9 cellular contexts compared by ENCODE assay signal in the genomic region with DNA sequence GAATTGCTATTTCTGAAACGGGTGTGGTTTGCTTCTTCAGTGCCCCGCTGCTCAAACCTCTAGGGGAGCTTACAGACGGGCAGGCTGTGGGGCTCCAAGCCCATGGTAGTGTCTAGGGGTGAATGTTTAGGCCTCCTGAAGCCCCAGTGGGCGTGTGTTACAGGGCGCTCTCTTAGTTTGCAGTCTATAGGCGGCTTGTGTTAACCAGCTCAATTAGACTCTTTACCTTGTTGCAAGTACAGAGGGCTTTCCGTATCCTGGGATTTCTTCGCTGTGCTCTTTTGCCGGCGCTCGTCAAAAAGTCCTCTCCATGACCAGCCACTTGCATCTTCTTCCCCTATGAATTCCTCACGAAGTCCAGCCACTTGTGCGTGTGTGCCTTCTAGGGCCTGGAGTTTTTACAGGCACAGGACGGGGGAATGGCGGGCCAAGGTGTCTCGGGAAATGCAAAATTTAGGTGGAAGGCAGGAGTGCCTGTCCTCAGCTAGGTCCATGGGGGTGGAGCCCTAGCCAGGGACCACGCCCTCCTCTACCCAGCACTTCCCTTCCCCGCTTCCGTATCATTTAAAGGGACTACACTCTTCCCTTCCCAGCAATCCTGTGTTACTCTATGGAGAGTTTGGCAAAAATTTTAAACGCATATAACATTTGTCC.
DNase-seq lines count a peak whose midpoint lies in the region; ATAC-seq and TF ChIP-seq lines count a peak whose summit lies in the region.
"Had no signal": no experiment of that assay in that cellular context is flagged by ENCODE, and none has a peak within 500 bp of the region (broad histone marks: within the 10 kb centered on the region; RNA-seq: fewer than 3 reads in every experiment).

No MANE protein-coding gene starts in this region.

- no peak for TF ChIP-seq CTCF in kidney epithelial cell (IDR thresholded peaks at IDR 0.05; ENCODE audit: insufficient read depth, low read length, poor library complexity, severe bottlenecking)
- no peak for TF ChIP-seq CTCF in smooth muscle cell (IDR thresholded peaks at IDR 0.05; ENCODE audit: borderline replicate concordance, insufficient read depth, poor library complexity, severe bottlenecking)

- H3K9ac ChIP-seq in smooth muscle cell (ENCODE audit: low read depth): no peak overlapping the region

- no peaks in the 10 kb centered on the region for H3K36me3 ChIP-seq in kidney epithelial cell (ENCODE audit: control insufficient read depth, insufficient read depth, low read length)
- no peaks in the 10 kb centered on the region for H3K36me3 ChIP-seq in smooth muscle cell (ENCODE audit: low read depth)

- H3K4me2 ChIP-seq in smooth muscle cell: peak overlapping the region; percentile 80

- no peaks in the 10 kb centered on the region for H3F3A ChIP-seq in smooth muscle cell (ENCODE audit: low read depth)

- H3K9me3 ChIP-seq in smooth muscle cell (replicated peaks; ENCODE audit: low read depth): no peaks in the 10 kb centered on the region

- no peaks in the 10 kb centered on the region for H3K4me1 Mint-ChIP-seq in activated naive CD4-positive, alpha-beta T cell treated with anti-CD3 and anti-CD28 coated beads for 36 hours (ENCODE audit: low read depth)

- CTCF ChIA-PET in activated naive CD4-positive, alpha-beta T cell treated with anti-CD3 and anti-CD28 coated beads for 36 hours (lab: Charles Lee): no interaction called here

- H3K27ac ChIP-seq in smooth muscle cell (ENCODE audit: low read depth): no peak overlapping the region

- no peak overlapping the region for H3K27ac Mint-ChIP-seq in activated naive CD4-positive, alpha-beta T cell treated with anti-CD3 and anti-CD28 coated beads for 36 hours
- H3K27ac Mint-ChIP-seq: activated CD8-positive, alpha-beta T cell treated with anti-CD3 and anti-CD28 coated beads, Interleukin-2, amount 10 ng/mL, durations not matched to agents 7 days and 5 days had no signal

- H3K27me3 Mint-ChIP-seq in activated naive CD4-positive, alpha-beta T cell treated with anti-CD3 and anti-CD28 coated beads for 36 hours (ENCODE audit: low read depth): peaks cover 2% of the 10 kb centered on the region

- H3K4me3 Mint-ChIP-seq in activated naive CD4-positive, alpha-beta T cell treated with anti-CD3 and anti-CD28 coated beads for 36 hours: no peak overlapping the region
- H3K4me3 Mint-ChIP-seq: activated CD8-positive, alpha-beta T cell treated with anti-CD3 and anti-CD28 coated beads, Interleukin-2, amount 10 ng/mL, durations not matched to agents 7 days and 5 days had no signal

- H4K20me1 ChIP-seq in smooth muscle cell (ENCODE audit: low read depth): no peaks in the 10 kb centered on the region

- H3K9me3 Mint-ChIP-seq in activated naive CD4-positive, alpha-beta T cell treated with anti-CD3 and anti-CD28 coated beads for 36 hours: no peaks in the 10 kb centered on the region

- H3K4me3 ChIP-seq in kidney epithelial cell (ENCODE audit: low read depth, low read length): peak overlapping the region; percentile 53
- peak overlapping the region; percentile 61 for H3K4me3 ChIP-seq in smooth muscle cell

- H3K4me1 ChIP-seq in smooth muscle cell (ENCODE audit: low read depth): no peaks in the 10 kb centered on the region

- intact Hi-C loops in activated naive CD4-positive, alpha-beta T cell treated with anti-CD3 and anti-CD28 coated beads for 36 hours (cut with micrococcal nuclease): no loop called here

- H2AFZ ChIP-seq in smooth muscle cell (ENCODE audit: low read depth): peak overlapping the region; percentile 78

- H3K27me3 ChIP-seq in kidney epithelial cell (ENCODE audit: control insufficient read depth, insufficient read depth, low read length) (no peaks in the 10 kb centered on the region), smooth muscle cell (ENCODE audit: low read depth) (no peaks in the 10 kb centered on the region)

- WGBS in smooth muscle cell (ENCODE audit: low lambda C conversion rate): 26% methylated on average over 19 of the region's 20 CpGs

- no peaks in the 10 kb centered on the region for H3K79me2 ChIP-seq in smooth muscle cell (ENCODE audit: low read depth)

- no peaks in the 10 kb centered on the region for H3K36me3 Mint-ChIP-seq in activated naive CD4-positive, alpha-beta T cell treated with anti-CD3 and anti-CD28 coated beads for 36 hours (ENCODE audit: low read depth)

- DNase-seq in dermis blood vessel endothelial cell: peak; percentile 4
- DNase-seq in kidney epithelial cell (ENCODE audit: low read depth): no peak
- peak; percentile 9 for DNase-seq in smooth muscle cell (lab: John Stamatoyannopoulos, UW; ENCODE audit: unreplicated experiment)
- DNase-seq in inferior parietal cortex (ENCODE audit: extremely low spot score): no peak
- DNase-seq in activated naive CD4-positive, alpha-beta T cell treated with anti-CD3 and anti-CD28 coated beads for 36 hours: no peak
- DNase-seq: activated CD8-positive, alpha-beta T cell treated with anti-CD3 and anti-CD28 coated beads, Interleukin-2, amount 10 ng/mL, durations not matched to agents 7 days and 5 days had no signal

- ATAC-seq in HG02759 (IDR thresholded peaks at IDR 0.05; ENCODE audit: unreplicated experiment) (peak; percentile 59), HG03159 (IDR thresholded peaks at IDR 0.05; ENCODE audit: unreplicated experiment) (no peak), HG03460 (IDR thresholded peaks at IDR 0.05; ENCODE audit: unreplicated experiment) (no peak)
- ATAC-seq: activated CD8-positive, alpha-beta T cell treated with anti-CD3 and anti-CD28 coated beads, Interleukin-2, amount 10 ng/mL, durations not matched to agents 7 days and 5 days had no signal

Comparison
In these comparisons a context has a peak if more than half of its experiments do, and no peak if none do; other contexts are left out.
1. DNase-seq: peak in dermis blood vessel endothelial cell (single experiment) and smooth muscle cell (single experiment); none in kidney epithelial cell (single experiment), inferior parietal cortex (single experiment) and activated naive CD4-positive, alpha-beta T cell treated with anti-CD3 and anti-CD28 coated beads for 36 hours (single experiment).